Comparison of ENCODE assay signal across 13 cellular contexts in genomic region chr11:76686261-76687079, GRCh38. TPM values are rescaled to one million over a fixed set of nuclear protein-coding genes. Genes with fewer than 3 reads are reported as not detected.
DNase-seq lines count a peak whose midpoint lies in the region; ATAC-seq and TF ChIP-seq lines count a peak whose summit lies in the region.
"Had no signal": no experiment of that assay in that cellular context is flagged by ENCODE, and none has a peak within 500 bp of the region (broad histone marks: within the 10 kb centered on the region; RNA-seq: fewer than 3 reads in every experiment).

No MANE protein-coding gene starts in this region.

- peaks cover 23% of the 10 kb centered on the region for H3K27me3 Mint-ChIP-seq in GM23338 (ENCODE audit: insufficient read depth, low read depth, poor library complexity)
- H3K27me3 Mint-ChIP-seq in WTC11 (ENCODE audit: low read depth) = peaks cover 3% of the 10 kb centered on the region; the same call in 1 of the 2 replicates
- H3K27me3 Mint-ChIP-seq in naive B cell = peaks cover 43 to 55% (median 49%) of the 10 kb centered on the region in 3 donors

- H3F3A ChIP-seq in GM23338 (replicated peaks; ENCODE audit: low read depth) = no peaks in the 10 kb centered on the region

- no peaks in the 10 kb centered on the region for H3K9me2 ChIP-seq in GM23338 (ENCODE audit: insufficient read depth)

- 80 to 84% (median 83%) methylated on average over 16 of the region's 16 CpGs for WGBS in ovary, 3 donors

- CTCF ChIA-PET in WTC11 (lab: Charles Lee) = interaction anchor here (0.7 to 3.1 kb wide), 19 partner anchors 9 to 479 kb away, joined by 3 to 26 read pairs (median 5); partner anchors contain the start of gene LRRC32

- H3K9me3 ChIP-seq in ovary = no peaks in the 10 kb centered on the region
- H3K9me3 ChIP-seq: A549, esophagus squamous epithelium had no signal

- no peak for TF ChIP-seq EP300 in ovary (IDR thresholded peaks at IDR 0.05)

- H3K36me3 Mint-ChIP-seq in GM23338 (ENCODE audit: low read depth) = no peaks in the 10 kb centered on the region
- H3K36me3 Mint-ChIP-seq in WTC11 = no peaks in the 10 kb centered on the region
- H3K36me3 Mint-ChIP-seq in naive B cell = no peaks in the 10 kb centered on the region

- peak; percentile 89 for ATAC-seq in GM23338
- ATAC-seq in WTC11 = peak; percentile 88
- ATAC-seq in naive B cell (ENCODE audit: low read depth in 2 of 2) = peak; percentile 85 to 89

- peak; percentile 41 for DNase-seq in SIG-M5 treated with dmso at 0.1 percent for 504 hours (lab: John Stamatoyannopoulos, UW; ENCODE audit: unreplicated experiment)
- DNase-seq in SIG-M5 (lab: John Stamatoyannopoulos, UW) = no peak
- DNase-seq in GM23338 (ENCODE audit: low spot score) = peak; percentile 62
- no peak for DNase-seq in WTC11 (ENCODE audit: low spot score)
- DNase-seq in naive B cell = peak; percentile 62
- DNase-seq in stimulated activated CD4-positive, alpha-beta T cell treated with anti-CD3 and anti-CD28 coated beads, Interleukin-4, amount 100 ng/mL, for 1 hour = no peak
- DNase-seq in AML-193 (lab: John Stamatoyannopoulos, UW) = no peak
- no peak for DNase-seq in ovary
- DNase-seq: esophagus squamous epithelium, HFFc6, NCI-H2029, nephron progenitor cell had no signal

- H3K27ac Mint-ChIP-seq in GM23338 (no peak overlapping the region), WTC11 (no peak overlapping the region), naive B cell (peak overlapping the region; percentile 24 to 97 (median 70))
- H3K27ac Mint-ChIP-seq: HFFc6 had no signal

- POLR2A ChIA-PET in WTC11 (lab: Charles Lee) = no interaction called here

- H3K27ac ChIP-seq in GM23338 (ENCODE audit: low read depth) (no peak overlapping the region), ovary (no peak overlapping the region)
- H3K27ac ChIP-seq: esophagus squamous epithelium had no signal

- H3K4me1 Mint-ChIP-seq in GM23338 (peaks cover 13% of the 10 kb centered on the region), WTC11 (peaks cover 11% of the 10 kb centered on the region), naive B cell (peaks cover 29 to 45% (median 36%) of the 10 kb centered on the region in 3 donors)

- no peaks in the 10 kb centered on the region for H3K79me2 ChIP-seq in GM23338 (replicated peaks; ENCODE audit: insufficient read depth)

- H3K27me3 ChIP-seq in GM23338 (ENCODE audit: insufficient read depth) = no peaks in the 10 kb centered on the region
- H3K27me3 ChIP-seq in ovary = no peaks in the 10 kb centered on the region

- H2AFZ ChIP-seq in GM23338 = peak overlapping the region; percentile 73

- H3K4me1 ChIP-seq in GM23338 (ENCODE audit: insufficient read depth) (peaks cover 7% of the 10 kb centered on the region; the same call in 1 of the 2 replicates), ovary (ENCODE audit: insufficient read depth) (no peaks in the 10 kb centered on the region)
- H3K4me1 ChIP-seq: A549, esophagus squamous epithelium had no signal

- H3K4me3 ChIP-seq in GM23338 (no peak overlapping the region), ovary (no peak overlapping the region)
- H3K4me3 ChIP-seq: A549, esophagus squamous epithelium had no signal

- H3K9me3 Mint-ChIP-seq in GM23338 = no peaks in the 10 kb centered on the region; the same call in 2 of the 3 replicates
- H3K9me3 Mint-ChIP-seq in WTC11 = peaks cover 5% of the 10 kb centered on the region; the same call in 1 of the 2 replicates
- peaks cover 0 to under 1% (median 0%) of the 10 kb centered on the region in 7 donors for H3K9me3 Mint-ChIP-seq in naive B cell
- H3K9me3 Mint-ChIP-seq: HFFc6, nephron progenitor cell had no signal

- no peaks in the 10 kb centered on the region for H4K20me1 ChIP-seq in GM23338 (replicated peaks; ENCODE audit: insufficient read depth)

- TF ChIP-seq CTCF in GM23338 (conservative IDR thresholded peaks at IDR 0.05; ENCODE audit: low read depth in 2 of 2) (no peak), WTC11 (IDR thresholded peaks at IDR 0.05) (no peak), ovary (IDR thresholded peaks at IDR 0.05) (no peak)

- H3K4me3 Mint-ChIP-seq in GM23338 (no peak overlapping the region), WTC11 (no peak overlapping the region), naive B cell (peak overlapping the region; percentile 70 to 94 (median 86))
- H3K4me3 Mint-ChIP-seq: HFFc6, nephron progenitor cell had no signal

- H3K36me3 ChIP-seq in GM23338 (ENCODE audit: insufficient read depth) (no peaks in the 10 kb centered on the region), ovary (no peaks in the 10 kb centered on the region)
- H3K36me3 ChIP-seq: esophagus squamous epithelium had no signal

- intact Hi-C loops in ovary (cut with DNase I) = no loop called here

- TF ChIP-seq POLR2A in ovary (IDR thresholded peaks at IDR 0.05) = no peak

- H3K4me2 ChIP-seq in GM23338 = no peak overlapping the region
- H3K4me2 ChIP-seq: A549 had no signal

TF ChIP-seq in WTC11, 78 proteins besides CTCF, POLR2A, EP300 and RAD21 (continues in another document):
- no peak for TF ChIP-seq NFYB (CRISPR knock-in tag; conservative IDR thresholded peaks at IDR 0.05; ENCODE audit: low read depth)
- TF ChIP-seq RELA (CRISPR knock-in tag; IDR thresholded peaks at IDR 0.05; ENCODE audit: borderline replicate concordance) = no peak
- no peak for TF ChIP-seq FOXK1 (CRISPR knock-in tag; IDR thresholded peaks at IDR 0.05)
- TF ChIP-seq JUN (CRISPR knock-in tag; IDR thresholded peaks at IDR 0.05) = no peak
- no peak for TF ChIP-seq E2F1 (CRISPR knock-in tag; IDR thresholded peaks at IDR 0.05)
- no peak for TF ChIP-seq HMGXB4 (CRISPR knock-in tag; IDR thresholded peaks at IDR 0.05)
- TF ChIP-seq ZNF425 (CRISPR knock-in tag; conservative IDR thresholded peaks at IDR 0.05) = no peak
- no peak for TF ChIP-seq GABPB1 (CRISPR knock-in tag; IDR thresholded peaks at IDR 0.05)
- no peak for TF ChIP-seq TEAD4 (CRISPR knock-in tag; IDR thresholded peaks at IDR 0.05)
- TF ChIP-seq ZNF263 (CRISPR knock-in tag; IDR thresholded peaks at IDR 0.05; ENCODE audit: low read depth) = no peak
- no peak for TF ChIP-seq MXD4 (CRISPR knock-in tag; IDR thresholded peaks at IDR 0.05; ENCODE audit: borderline replicate concordance)
- TF ChIP-seq ZMAT4 (CRISPR knock-in tag; IDR thresholded peaks at IDR 0.05) = no peak
- TF ChIP-seq SMAD3 (CRISPR knock-in tag; IDR thresholded peaks at IDR 0.05; ENCODE audit: borderline replicate concordance) = no peak
- TF ChIP-seq CREM (CRISPR knock-in tag; IDR thresholded peaks at IDR 0.05) = no peak

RNA-seq across cellular contexts. Expression of gene LRRC32, which starts 15.9 kb away (rescaled TPM):
- 0.42 and 0.89 TPM in 2 replicates for total RNA-seq in GM23338 (2014; rRNA removed; shearing (Covaris generic))
- polyA plus RNA-seq in GM23338 (2016; fragmentation: Nextera tagmentation; extraction: Ambion mirVana) (0.52 and 0.58 TPM in 2 replicates), naive B cell (ENCODE audit: low read depth in 6 of 6) (1 to 10 TPM in 1 of 6 donors, under 1 TPM in 1, not detected in 4; 0.13 to 1.9 TPM), ovary (10 to 100 TPM; 19.4 to 39.9 TPM)
- total RNA-seq in WTC11 (2021) (0.74 to 1.7 TPM (median 1.6 TPM) in 3 replicates), ovary (10 to 100 TPM in 5 of 7 donors, 1 to 10 TPM in 2; 3.2 to 47.1 (median 29.5) TPM)

Comparison
In these comparisons a context has a peak if more than half of its experiments do, and no peak if none do; other contexts are left out.
1. DNase-seq: peak in SIG-M5 treated with dmso at 0.1 percent for 504 hours (single experiment), GM23338 (single experiment) and naive B cell (single experiment); none in SIG-M5 (single experiment), WTC11 (single experiment), stimulated activated CD4-positive, alpha-beta T cell treated with anti-CD3 and anti-CD28 coated beads, Interleukin-4, amount 100 ng/mL, for 1 hour (single experiment), AML-193 (0 of 2) and ovary (0 of 5).
2. H3K27ac Mint-ChIP-seq: peak in naive B cell (6 of 6); none in GM23338 (single experiment) and WTC11 (single experiment).
3. H3K4me3 Mint-ChIP-seq: peak in naive B cell (8 of 8); none in GM23338 (single experiment) and WTC11 (single experiment).
4. Peak in every context shown above with its lines, with median percentiles within 50 percentile points of each other: ATAC-seq.